In the genomic region with DNA sequence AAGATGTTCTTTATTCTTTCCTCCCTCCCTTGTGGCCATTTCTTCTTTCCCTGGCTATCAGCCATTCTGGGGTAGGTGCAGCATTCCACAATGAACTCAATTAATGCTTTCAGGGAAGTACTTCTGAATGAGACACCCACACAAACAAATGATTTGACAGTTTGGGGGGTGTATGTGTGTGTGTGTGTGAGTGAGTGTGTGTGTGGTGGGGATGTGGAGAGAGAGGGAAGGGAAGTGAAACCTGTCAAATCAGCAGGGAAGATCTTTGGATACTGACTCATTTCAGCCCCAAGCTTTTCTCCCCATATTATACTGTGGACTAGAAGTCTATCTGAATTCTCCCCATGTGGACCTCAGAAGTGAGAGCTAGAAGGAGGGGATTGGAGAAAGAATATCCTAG, we compare ENCODE assay signal across 14 cellular contexts.
DNase-seq lines count a peak whose midpoint lies in the region; ATAC-seq lines count a peak whose summit lies in the region.
"Had no signal": no experiment of that assay in that cellular context is flagged by ENCODE, and none has a peak within 500 bp of the region (broad histone marks: within the 10 kb centered on the region; RNA-seq: fewer than 3 reads in every experiment).

No MANE protein-coding gene starts in this region.

- ATAC-seq in activated naive CD8-positive, alpha-beta T cell treated with anti-CD3 and anti-CD28 coated beads, Interleukin-2, amount 10 ng/mL, durations not matched to agents 7 days and 5 days (ENCODE audit: low read depth) = no peak
- peak; percentile 76 to 87 for ATAC-seq in stimulated activated naive B cell treated with anti-CD40 and anti-IgM and Interleukin-4, amounts not matched to agents 10 μg/mL and 1 μg/mL and 100 μg/mL, for 72 hours (replicated peaks)
- ATAC-seq: activated CD8-positive, alpha-beta memory T cell treated with anti-CD3 and anti-CD28 coated beads, Interleukin-2, amount 10 ng/mL, durations not matched to agents 7 days and 5 days had no signal

- H3K27ac Mint-ChIP-seq in activated naive CD8-positive, alpha-beta T cell treated with anti-CD3 and anti-CD28 coated beads, Interleukin-2, amount 10 ng/mL, durations not matched to agents 7 days and 5 days = peak overlapping the region; percentile 19
- no peak overlapping the region for H3K27ac Mint-ChIP-seq in activated naive CD8-positive, alpha-beta T cell treated with anti-CD3 and anti-CD28 coated beads for 36 hours
- no peak overlapping the region for H3K27ac Mint-ChIP-seq in stimulated activated naive B cell treated with anti-CD40 and anti-IgM and Interleukin-4, amounts not matched to agents 10 μg/mL and 1 μg/mL and 100 μg/mL, for 72 hours
- no peak overlapping the region for H3K27ac Mint-ChIP-seq in T-helper 2 cell treated with Interferon-gamma antibody and Interleukin-4, amounts not matched to agents 5 μg/mL and 100 μg/mL, for 36 hours
- H3K27ac Mint-ChIP-seq in activated T-cell treated with anti-CD3 and anti-CD28 coated beads, Interleukin-2, amount 50 U/mL, for 24 hours = no peak overlapping the region
- H3K27ac Mint-ChIP-seq: activated B cell treated with CpG ODN at 0.5 μM for 24 hours; activated CD8-positive, alpha-beta memory T cell treated with anti-CD3 and anti-CD28 coated beads, Interleukin-2, amount 10 ng/mL, durations not matched to agents 7 days and 5 days; CD4-positive, alpha-beta memory T cell had no signal

- DNase-seq in activated naive CD8-positive, alpha-beta T cell treated with anti-CD3 and anti-CD28 coated beads, Interleukin-2, amount 10 ng/mL, durations not matched to agents 7 days and 5 days = no peak
- no peak for DNase-seq in activated naive CD8-positive, alpha-beta T cell treated with anti-CD3 and anti-CD28 coated beads for 36 hours
- DNase-seq in RPMI8226 (peak; percentile 75), globus pallidus (ENCODE audit: low spot score) (peak; percentile 49)
- DNase-seq in stimulated activated naive B cell treated with anti-CD40 and anti-IgM and Interleukin-4, amounts not matched to agents 10 μg/mL and 1 μg/mL and 100 μg/mL, for 72 hours = peak; percentile 27
- no peak for DNase-seq in T-helper 2 cell treated with Interferon-gamma antibody and Interleukin-4, amounts not matched to agents 5 μg/mL and 100 μg/mL, for 36 hours (ENCODE audit: low spot score)
- no peak for DNase-seq in activated T-cell treated with anti-CD3 and anti-CD28 coated beads, Interleukin-2, amount 50 U/mL, for 24 hours
- no peak for DNase-seq in stimulated activated CD8-positive, alpha-beta memory T cell treated with anti-CD3 and anti-CD28 coated beads, Interleukin-4, amount 100 ng/mL, for 48 hours
- DNase-seq: 8988T; activated B cell treated with CpG ODN at 0.5 μM for 24 hours; activated CD8-positive, alpha-beta memory T cell treated with anti-CD3 and anti-CD28 coated beads, Interleukin-2, amount 10 ng/mL, durations not matched to agents 7 days and 5 days; activated naive CD4-positive, alpha-beta T cell; CD4-positive, alpha-beta memory T cell; MM.1S had no signal

- H3K4me1 Mint-ChIP-seq in activated naive CD8-positive, alpha-beta T cell treated with anti-CD3 and anti-CD28 coated beads, Interleukin-2, amount 10 ng/mL, durations not matched to agents 7 days and 5 days = no peaks in the 10 kb centered on the region
- no peaks in the 10 kb centered on the region for H3K4me1 Mint-ChIP-seq in activated naive CD8-positive, alpha-beta T cell treated with anti-CD3 and anti-CD28 coated beads for 36 hours
- H3K4me1 Mint-ChIP-seq in stimulated activated naive B cell treated with anti-CD40 and anti-IgM and Interleukin-4, amounts not matched to agents 10 μg/mL and 1 μg/mL and 100 μg/mL, for 72 hours = peaks cover 7 to 11% of the 10 kb centered on the region in 2 donors
- H3K4me1 Mint-ChIP-seq in T-helper 2 cell treated with Interferon-gamma antibody and Interleukin-4, amounts not matched to agents 5 μg/mL and 100 μg/mL, for 36 hours (ENCODE audit: low read depth) = peaks cover 2% of the 10 kb centered on the region
- H3K4me1 Mint-ChIP-seq in activated T-cell treated with anti-CD3 and anti-CD28 coated beads, Interleukin-2, amount 50 U/mL, for 24 hours (ENCODE audit: low read depth) = no peaks in the 10 kb centered on the region
- H3K4me1 Mint-ChIP-seq: activated B cell treated with CpG ODN at 0.5 μM for 24 hours; activated CD8-positive, alpha-beta memory T cell treated with anti-CD3 and anti-CD28 coated beads, Interleukin-2, amount 10 ng/mL, durations not matched to agents 7 days and 5 days; CD4-positive, alpha-beta memory T cell had no signal

- no peaks in the 10 kb centered on the region for H3K9me3 Mint-ChIP-seq in activated naive CD8-positive, alpha-beta T cell treated with anti-CD3 and anti-CD28 coated beads, Interleukin-2, amount 10 ng/mL, durations not matched to agents 7 days and 5 days
- H3K9me3 Mint-ChIP-seq in activated naive CD8-positive, alpha-beta T cell treated with anti-CD3 and anti-CD28 coated beads for 36 hours = no peaks in the 10 kb centered on the region
- H3K9me3 Mint-ChIP-seq in stimulated activated naive B cell treated with anti-CD40 and anti-IgM and Interleukin-4, amounts not matched to agents 10 μg/mL and 1 μg/mL and 100 μg/mL, for 72 hours = no peaks in the 10 kb centered on the region
- no peaks in the 10 kb centered on the region for H3K9me3 Mint-ChIP-seq in T-helper 2 cell treated with Interferon-gamma antibody and Interleukin-4, amounts not matched to agents 5 μg/mL and 100 μg/mL, for 36 hours
- no peaks in the 10 kb centered on the region for H3K9me3 Mint-ChIP-seq in activated T-cell treated with anti-CD3 and anti-CD28 coated beads, Interleukin-2, amount 50 U/mL, for 24 hours
- H3K9me3 Mint-ChIP-seq: activated B cell treated with CpG ODN at 0.5 μM for 24 hours; CD4-positive, alpha-beta memory T cell had no signal

- POLR2A ChIA-PET in activated naive CD8-positive, alpha-beta T cell treated with anti-CD3 and anti-CD28 coated beads, Interleukin-2, amount 10 ng/mL, durations not matched to agents 7 days and 5 days (lab: Charles Lee) = no interaction called here

- H3K36me3 Mint-ChIP-seq in activated naive CD8-positive, alpha-beta T cell treated with anti-CD3 and anti-CD28 coated beads, Interleukin-2, amount 10 ng/mL, durations not matched to agents 7 days and 5 days = no peaks in the 10 kb centered on the region
- H3K36me3 Mint-ChIP-seq in activated naive CD8-positive, alpha-beta T cell treated with anti-CD3 and anti-CD28 coated beads for 36 hours = no peaks in the 10 kb centered on the region
- H3K36me3 Mint-ChIP-seq in stimulated activated naive B cell treated with anti-CD40 and anti-IgM and Interleukin-4, amounts not matched to agents 10 μg/mL and 1 μg/mL and 100 μg/mL, for 72 hours = no peaks in the 10 kb centered on the region
- H3K36me3 Mint-ChIP-seq in T-helper 2 cell treated with Interferon-gamma antibody and Interleukin-4, amounts not matched to agents 5 μg/mL and 100 μg/mL, for 36 hours (ENCODE audit: low read depth) = no peaks in the 10 kb centered on the region
- H3K36me3 Mint-ChIP-seq in activated T-cell treated with anti-CD3 and anti-CD28 coated beads, Interleukin-2, amount 50 U/mL, for 24 hours (ENCODE audit: low read depth) = no peaks in the 10 kb centered on the region
- H3K36me3 Mint-ChIP-seq: activated CD8-positive, alpha-beta memory T cell treated with anti-CD3 and anti-CD28 coated beads, Interleukin-2, amount 10 ng/mL, durations not matched to agents 7 days and 5 days; CD4-positive, alpha-beta memory T cell had no signal

- peaks cover 4% of the 10 kb centered on the region for H3K27me3 Mint-ChIP-seq in activated naive CD8-positive, alpha-beta T cell treated with anti-CD3 and anti-CD28 coated beads, Interleukin-2, amount 10 ng/mL, durations not matched to agents 7 days and 5 days
- H3K27me3 Mint-ChIP-seq in activated naive CD8-positive, alpha-beta T cell treated with anti-CD3 and anti-CD28 coated beads for 36 hours = no peaks in the 10 kb centered on the region
- no peaks in the 10 kb centered on the region for H3K27me3 Mint-ChIP-seq in stimulated activated naive B cell treated with anti-CD40 and anti-IgM and Interleukin-4, amounts not matched to agents 10 μg/mL and 1 μg/mL and 100 μg/mL, for 72 hours
- H3K27me3 Mint-ChIP-seq in T-helper 2 cell treated with Interferon-gamma antibody and Interleukin-4, amounts not matched to agents 5 μg/mL and 100 μg/mL, for 36 hours (ENCODE audit: low read depth) = peaks cover 5% of the 10 kb centered on the region
- no peaks in the 10 kb centered on the region for H3K27me3 Mint-ChIP-seq in activated T-cell treated with anti-CD3 and anti-CD28 coated beads, Interleukin-2, amount 50 U/mL, for 24 hours

- no peak overlapping the region for H3K4me3 Mint-ChIP-seq in activated naive CD8-positive, alpha-beta T cell treated with anti-CD3 and anti-CD28 coated beads, Interleukin-2, amount 10 ng/mL, durations not matched to agents 7 days and 5 days
- H3K4me3 Mint-ChIP-seq in activated naive CD8-positive, alpha-beta T cell treated with anti-CD3 and anti-CD28 coated beads for 36 hours = no peak overlapping the region
- no peak overlapping the region for H3K4me3 Mint-ChIP-seq in stimulated activated naive B cell treated with anti-CD40 and anti-IgM and Interleukin-4, amounts not matched to agents 10 μg/mL and 1 μg/mL and 100 μg/mL, for 72 hours
- H3K4me3 Mint-ChIP-seq in T-helper 2 cell treated with Interferon-gamma antibody and Interleukin-4, amounts not matched to agents 5 μg/mL and 100 μg/mL, for 36 hours = no peak overlapping the region
- no peak overlapping the region for H3K4me3 Mint-ChIP-seq in activated T-cell treated with anti-CD3 and anti-CD28 coated beads, Interleukin-2, amount 50 U/mL, for 24 hours
- H3K4me3 Mint-ChIP-seq: activated B cell treated with CpG ODN at 0.5 μM for 24 hours; activated CD8-positive, alpha-beta memory T cell treated with anti-CD3 and anti-CD28 coated beads, Interleukin-2, amount 10 ng/mL, durations not matched to agents 7 days and 5 days; CD4-positive, alpha-beta memory T cell had no signal

Comparison
In these comparisons a context has a peak if more than half of its experiments do, and no peak if none do; other contexts are left out.
1. DNase-seq: peak in RPMI8226 (single experiment), globus pallidus (single experiment) and stimulated activated naive B cell treated with anti-CD40 and anti-IgM and Interleukin-4, amounts not matched to agents 10 μg/mL and 1 μg/mL and 100 μg/mL, for 72 hours (single experiment); none in activated naive CD8-positive, alpha-beta T cell treated with anti-CD3 and anti-CD28 coated beads, Interleukin-2, amount 10 ng/mL, durations not matched to agents 7 days and 5 days (single experiment), activated naive CD8-positive, alpha-beta T cell treated with anti-CD3 and anti-CD28 coated beads for 36 hours (single experiment), T-helper 2 cell treated with Interferon-gamma antibody and Interleukin-4, amounts not matched to agents 5 μg/mL and 100 μg/mL, for 36 hours (single experiment), activated T-cell treated with anti-CD3 and anti-CD28 coated beads, Interleukin-2, amount 50 U/mL, for 24 hours (single experiment) and stimulated activated CD8-positive, alpha-beta memory T cell treated with anti-CD3 and anti-CD28 coated beads, Interleukin-4, amount 100 ng/mL, for 48 hours (single experiment).